ENCODE assay signal across 16 cellular contexts in the genomic region with DNA sequence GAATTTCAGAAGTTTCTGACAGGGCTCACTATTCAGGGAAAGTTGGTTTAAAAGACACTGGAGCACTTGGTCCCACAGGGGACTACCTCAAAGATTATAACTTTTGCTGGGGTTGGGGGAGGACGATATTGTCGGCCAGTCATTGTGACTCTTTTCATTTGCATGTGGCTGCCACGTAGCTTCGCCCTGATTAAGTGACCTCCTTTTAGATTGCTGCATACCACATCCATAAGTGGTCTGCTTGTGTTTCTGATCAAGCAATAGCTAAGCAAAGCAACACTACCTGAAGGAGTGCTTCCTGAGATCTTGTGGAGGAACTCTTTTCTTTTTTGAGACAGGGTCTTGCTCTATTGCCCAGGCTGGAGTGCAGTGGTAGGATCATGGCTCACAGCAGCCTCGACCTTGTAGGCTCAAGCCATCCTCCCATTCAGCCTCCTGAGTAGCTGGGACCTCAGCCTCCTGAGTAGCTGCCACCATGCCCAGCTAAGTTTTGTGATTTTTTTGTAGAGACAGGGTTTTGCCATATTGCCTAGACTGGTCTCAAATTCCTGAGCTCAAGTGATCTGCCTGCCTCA.
DNase-seq lines count a peak whose midpoint lies in the region; ATAC-seq, FAIRE-seq and TF ChIP-seq lines count a peak whose summit lies in the region.
"Had no signal": no experiment of that assay in that cellular context is flagged by ENCODE, and none has a peak within 500 bp of the region (broad histone marks: within the 10 kb centered on the region; RNA-seq: fewer than 3 reads in every experiment).

No MANE protein-coding gene starts in this region.

- no peaks in the 10 kb centered on the region for H3K36me3 Mint-ChIP-seq in astrocyte (ENCODE audit: low read depth, unreplicated experiment)

- ATAC-seq in Right ventricle myocardium inferior (peak; percentile 36), lung (ENCODE audit: insufficient read depth, low FRiP score) (peak; percentile 41), upper lobe of right lung (peak; percentile 42), HG03565 (IDR thresholded peaks at IDR 0.05; ENCODE audit: unreplicated experiment) (no peak), GM18511 (IDR thresholded peaks at IDR 0.05; ENCODE audit: unreplicated experiment) (no peak)
- ATAC-seq: GM12878, HCT116 had no signal

- TF ChIP-seq CTCF in right atrium auricular region (IDR thresholded peaks at IDR 0.05) = no peak
- no peak for TF ChIP-seq CTCF in astrocyte (IDR thresholded peaks at IDR 0.05; ENCODE audit: insufficient read depth, low read depth, low read length)
- no peak for TF ChIP-seq CTCF in lung (IDR thresholded peaks at IDR 0.05; ENCODE audit: control extremely low read depth, extremely low read depth)
- no peak for TF ChIP-seq CTCF in upper lobe of right lung (IDR thresholded peaks at IDR 0.05)

- H3K9me3 Mint-ChIP-seq in astrocyte (ENCODE audit: unreplicated experiment) = peaks cover 5% of the 10 kb centered on the region

- H3K9ac ChIP-seq in astrocyte (ENCODE audit: low read length) = no peak overlapping the region

- H3K27ac ChIP-seq in right atrium auricular region (peak overlapping the region in 1 of 2 donors; percentile 39), astrocyte (ENCODE audit: low read depth, low read length) (no peak overlapping the region), lung (ENCODE audit: low read depth in 1 of 2, low read length in 1 of 2) (no peak overlapping the region), upper lobe of right lung (no peak overlapping the region)
- H3K27ac ChIP-seq: C4-2B, HL-60 had no signal

- DNase-seq in Right ventricle myocardium inferior (ENCODE audit: missing footprints) (no peak), right atrium auricular region (ENCODE audit: low spot score) (no peak), astrocyte (ENCODE audit: low read depth) (no peak), lung (ENCODE audit: low spot score) (no peak), upper lobe of right lung (no peak)
- no peak for DNase-seq in stimulated activated CD4-positive, alpha-beta T cell treated with anti-CD3 and anti-CD28 coated beads, Interleukin-15, amount 100 ng/mL, for 24 hours
- DNase-seq: KBM-7, NCI-H1092, SHP77 had no signal

- no peaks in the 10 kb centered on the region for H3K36me3 ChIP-seq in right atrium auricular region
- no peaks in the 10 kb centered on the region for H3K36me3 ChIP-seq in astrocyte (ENCODE audit: insufficient read depth, low read length)
- no peaks in the 10 kb centered on the region for H3K36me3 ChIP-seq in lung (ENCODE audit: control insufficient read depth in 2 of 2, insufficient read depth in 2 of 2, low read length in 2 of 2)
- no peaks in the 10 kb centered on the region for H3K36me3 ChIP-seq in upper lobe of right lung

- no peak overlapping the region for H3K27ac Mint-ChIP-seq in astrocyte (ENCODE audit: unreplicated experiment)

- no peak for FAIRE-seq in astrocyte (lab: Jason Lieb, UNC)
- FAIRE-seq: GM12878, GM18507 had no signal

- intact Hi-C loops in Right ventricle myocardium inferior (cut with DNase I) = no loop called here
- intact Hi-C loops in upper lobe of right lung (cut with DNase I) = no loop called here

- H3K9me3 ChIP-seq in right atrium auricular region (no peaks in the 10 kb centered on the region), astrocyte (ENCODE audit: insufficient read depth, low read depth, low read length) (no peaks in the 10 kb centered on the region), lung (ENCODE audit: control insufficient read depth in 2 of 2, insufficient read depth in 1 of 2, low read length in 1 of 2) (no peaks in the 10 kb centered on the region), upper lobe of right lung (no peaks in the 10 kb centered on the region)

- no peaks in the 10 kb centered on the region for H3K27me3 Mint-ChIP-seq in astrocyte (ENCODE audit: low read depth, unreplicated experiment)

- no peaks in the 10 kb centered on the region for H3K79me2 ChIP-seq in astrocyte (ENCODE audit: insufficient read depth, low read length)

- peaks cover 7% of the 10 kb centered on the region for H3K4me1 Mint-ChIP-seq in astrocyte (ENCODE audit: low read depth, unreplicated experiment)

- no peaks in the 10 kb centered on the region for H4K20me1 ChIP-seq in astrocyte (ENCODE audit: insufficient read depth, low read length)

- H3K4me1 ChIP-seq in right atrium auricular region (peaks cover 0 to 16% of the 10 kb centered on the region in 2 donors), astrocyte (ENCODE audit: insufficient read depth, low read length) (no peaks in the 10 kb centered on the region), lung (ENCODE audit: control insufficient read depth in 2 of 2, insufficient read depth in 2 of 2, low read length in 2 of 2) (no peaks in the 10 kb centered on the region), upper lobe of right lung (no peaks in the 10 kb centered on the region)

- H3K4me3 ChIP-seq in right atrium auricular region = no peak overlapping the region
- no peak overlapping the region for H3K4me3 ChIP-seq in astrocyte (ENCODE audit: insufficient read depth, low read depth, low read length)
- H3K4me3 ChIP-seq in lung = no peak overlapping the region
- no peak overlapping the region for H3K4me3 ChIP-seq in upper lobe of right lung
- H3K4me3 ChIP-seq: GM12878 had no signal

- H3K27me3 ChIP-seq in right atrium auricular region = no peaks in the 10 kb centered on the region
- H3K27me3 ChIP-seq in astrocyte (ENCODE audit: insufficient read depth, low read length) = no peaks in the 10 kb centered on the region
- H3K27me3 ChIP-seq in lung (ENCODE audit: control insufficient read depth, insufficient read depth) = no peaks in the 10 kb centered on the region
- no peaks in the 10 kb centered on the region for H3K27me3 ChIP-seq in upper lobe of right lung

- no peak overlapping the region for H2AFZ ChIP-seq in astrocyte (ENCODE audit: low read depth, low read length)

- H3K4me2 ChIP-seq in astrocyte (ENCODE audit: low read length) = peak overlapping the region; percentile 16

- WGBS in lung, 2 donors = 78 to 91% methylated on average over 5 of the region's 5 CpGs

- no peak overlapping the region for H3K4me3 Mint-ChIP-seq in astrocyte (ENCODE audit: unreplicated experiment)

Comparison
In these comparisons a context has a peak if more than half of its experiments do, and no peak if none do; other contexts are left out.
1. ATAC-seq: peak in Right ventricle myocardium inferior (single experiment), lung (single experiment) and upper lobe of right lung (single experiment); none in HG03565 (single experiment) and GM18511 (single experiment).